Comparison of ENCODE assay signal across 17 cellular contexts in genomic region chr1:9871707-9872425, GRCh38. TPM values are rescaled to one million over a fixed set of nuclear protein-coding genes. Genes with fewer than 3 reads are reported as not detected.
A peak's percentile ranks its signal among the peaks of the same experiment; 100 is the strongest.
DNase-seq lines count a peak whose midpoint lies in the region; ATAC-seq, FAIRE-seq and TF ChIP-seq lines count a peak whose summit lies in the region.
"Had no signal": no experiment of that assay in that cellular context is flagged by ENCODE, and none has a peak within 500 bp of the region (broad histone marks: within the 10 kb centered on the region; RNA-seq: fewer than 3 reads in every experiment).

No MANE protein-coding gene starts in this region.

- no peaks in the 10 kb centered on the region for H3K9me2 ChIP-seq in hepatocyte (replicated peaks; ENCODE audit: insufficient read depth)

- no peak overlapping the region; a peak in 1 of 4 replicates for H3K9ac ChIP-seq in K562 (ENCODE audit: insufficient read depth in 1 of 2, low read depth in 2 of 2, low read length in 2 of 2)

- no peak for ATAC-seq in K562
- ATAC-seq: HepG2 had no signal

- DNase-seq in NCI-H2171 treated with DMSO at 0.1 percent for 48 hours (lab: John Stamatoyannopoulos, UW): peak; percentile 37
- DNase-seq in NCI-H2171 (lab: John Stamatoyannopoulos, UW): no peak
- no peak for DNase-seq in K562 (ENCODE audit: extremely low read depth in 1 of 4, low spot score in 3 of 4)
- peak; percentile 16 for DNase-seq in kidney tubule cell (ENCODE audit: low spot score)
- no peak for DNase-seq in vagina (ENCODE audit: extremely low spot score in 2 of 2)
- no peak for DNase-seq in DMS79 treated with DMSO at 0.1 percent for 48 hours (lab: John Stamatoyannopoulos, UW)
- no peak for DNase-seq in hepatocyte (ENCODE audit: low spot score)
- DNase-seq in NCI-H526 (lab: John Stamatoyannopoulos, UW): no peak
- DNase-seq: 8988T; CD4-positive, alpha-beta T cell; HFFc6; KG1; MV-4-11; NCI-H2227 treated with DMSO at 0.1 percent for 48 hours; NCI-H510A treated with DMSO at 0.1 percent for 48 hours; RPMI8226 had no signal

- FAIRE-seq in K562 (lab: Jason Lieb, UNC): no peak
- FAIRE-seq: HepG2 had no signal

- H3K9me3 ChIP-seq in K562 (replicated peaks; ENCODE audit: control insufficient read depth, insufficient read depth, low read depth, low read length): no peaks in the 10 kb centered on the region
- H3K9me3 ChIP-seq in vagina: no peaks in the 10 kb centered on the region
- H3K9me3 ChIP-seq in hepatocyte (ENCODE audit: low read depth): no peaks in the 10 kb centered on the region

- in situ Hi-C loops in K562 (cut with MboI): loop anchor here (5.0 to 10.0 kb wide), 2 partner anchors 73 to 555 kb away; partner anchors contain the start of genes LZIC and NMNAT1

- no peak overlapping the region for H3K4me3 ChIP-seq in K562
- H3K4me3 ChIP-seq in vagina: no peak overlapping the region
- no peak overlapping the region for H3K4me3 ChIP-seq in hepatocyte

- H3K79me2 ChIP-seq in K562 (ENCODE audit: control insufficient read depth, insufficient read depth, low read length): no peaks in the 10 kb centered on the region
- no peaks in the 10 kb centered on the region for H3K79me2 ChIP-seq in hepatocyte

- no peak overlapping the region for H3K4me2 ChIP-seq in K562 (ENCODE audit: insufficient read depth, low read length)
- H3K4me2 ChIP-seq in hepatocyte: no peak overlapping the region

- H4K20me1 ChIP-seq in K562 (replicated peaks; ENCODE audit: control insufficient read depth, insufficient read depth, low read length) (peaks cover 8% of the 10 kb centered on the region), hepatocyte (ENCODE audit: insufficient read depth, poor library complexity, severe bottlenecking) (no peaks in the 10 kb centered on the region)

- no peak overlapping the region for H3K27ac ChIP-seq in K562 (ENCODE audit: extremely low read depth, low read depth, low read length)
- peak overlapping the region; percentile 41 for H3K27ac ChIP-seq in vagina
- H3K27ac ChIP-seq in hepatocyte: no peak overlapping the region

- H2AFZ ChIP-seq in K562 (ENCODE audit: low read depth, low read length) (no peak overlapping the region), hepatocyte (no peak overlapping the region)

- H3K27me3 ChIP-seq in K562 (ENCODE audit: control insufficient read depth in 2 of 2, insufficient read depth in 2 of 2, low read length in 2 of 2): no peaks in the 10 kb centered on the region
- H3K27me3 ChIP-seq in vagina: no peaks in the 10 kb centered on the region
- no peaks in the 10 kb centered on the region for H3K27me3 ChIP-seq in hepatocyte

- TF ChIP-seq EP300 in K562 (IDR thresholded peaks at IDR 0.05; ENCODE audit: low read length): no peak

- intact Hi-C loops in K562 (cut with micrococcal nuclease): no loop called here
- intact Hi-C loops in vagina (cut with DNase I): loop anchor here (10.0 kb wide), 1 partner anchor 63 kb away; no protein-coding TSS in a partner anchor

- H3K4me1 ChIP-seq in K562 (replicated peaks in 1 of 2; ENCODE audit: control insufficient read depth in 2 of 2, insufficient read depth in 2 of 2, low read length in 2 of 2) (peaks cover 5 to 30% of the 10 kb centered on the region in 2 experiments; a peak in 4 of 5 replicates), vagina (peaks cover 42% of the 10 kb centered on the region), hepatocyte (ENCODE audit: insufficient read depth) (peaks cover 3% of the 10 kb centered on the region)

- TF ChIP-seq POLR2A in K562 (conservative IDR thresholded peaks at IDR 0.05) (no peak), vagina (IDR thresholded peaks at IDR 0.05) (no peak)

- POLR2A ChIA-PET in K562 (lab: Yijun Ruan, JAX): interaction anchor here (0.6 to 2.3 kb wide), 4 partner anchors 10 to 243 kb away, joined by 3 to 17 read pairs (median 3); no protein-coding TSS in a partner anchor

- TF ChIP-seq CTCF in K562 (IDR thresholded peaks at IDR 0.05 in 2 of 3, conservative IDR thresholded peaks at IDR 0.05 in 1 of 3; ENCODE audit: insufficient read depth in 2 of 3, low read depth in 1 of 3, low read length in 3 of 3) (no peak), vagina (IDR thresholded peaks at IDR 0.05) (no peak), hepatocyte (IDR thresholded peaks at IDR 0.05; ENCODE audit: poor library complexity) (no peak)

- 44% methylated on average over 20 of the region's 20 CpGs for WGBS in K562 (ENCODE audit: insufficient coverage, low coverage, missing lambda C conversion rate)
- WGBS in hepatocyte (ENCODE audit: low lambda C conversion rate, missing lambda C conversion rate): 87% methylated on average over 20 of the region's 20 CpGs

- H3K36me3 ChIP-seq in K562 (ENCODE audit: control insufficient read depth, insufficient read depth, low read length): peaks cover 4% of the 10 kb centered on the region; the same call in 1 of the 3 replicates
- H3K36me3 ChIP-seq in vagina: peaks cover 0 to 15% of the 10 kb centered on the region in 2 donors
- no peaks in the 10 kb centered on the region for H3K36me3 ChIP-seq in hepatocyte (replicated peaks; ENCODE audit: insufficient read depth, low read depth)

- H3K9me1 ChIP-seq in K562 (ENCODE audit: control insufficient read depth, insufficient read depth, low read length): no peaks in the 10 kb centered on the region

- BruUV-seq in K562 (replicated peaks; lab: Mats Ljungman, UMichigan): no TSS peak

- no peak for TF ChIP-seq RAD21 in K562 (CRISPR knock-in tag; conservative IDR thresholded peaks at IDR 0.05 in 1 of 2, IDR thresholded peaks at IDR 0.05 in 1 of 2)

- CTCF ChIA-PET in K562 (lab: Yijun Ruan, JAX; ENCODE audit: low intra/inter-chr PET ratio): interaction anchor here (1.0 kb wide), 1 partner anchor 556 kb away, joined by 3 read pairs; no protein-coding TSS in a partner anchor

TF ChIP-seq in K562, 482 proteins besides CTCF, POLR2A, EP300 and RAD21 (continues in another document):
- TF ChIP-seq CBX3 (IDR thresholded peaks at IDR 0.05; ENCODE audit: borderline replicate concordance in 1 of 2, low read length in 2 of 2): no peak
- TF ChIP-seq DPF2 (IDR thresholded peaks at IDR 0.05): no peak
- no peak for TF ChIP-seq ZNF347 (CRISPR knock-in tag; IDR thresholded peaks at IDR 0.05; ENCODE audit: low read depth)
- TF ChIP-seq, protein P1, sequence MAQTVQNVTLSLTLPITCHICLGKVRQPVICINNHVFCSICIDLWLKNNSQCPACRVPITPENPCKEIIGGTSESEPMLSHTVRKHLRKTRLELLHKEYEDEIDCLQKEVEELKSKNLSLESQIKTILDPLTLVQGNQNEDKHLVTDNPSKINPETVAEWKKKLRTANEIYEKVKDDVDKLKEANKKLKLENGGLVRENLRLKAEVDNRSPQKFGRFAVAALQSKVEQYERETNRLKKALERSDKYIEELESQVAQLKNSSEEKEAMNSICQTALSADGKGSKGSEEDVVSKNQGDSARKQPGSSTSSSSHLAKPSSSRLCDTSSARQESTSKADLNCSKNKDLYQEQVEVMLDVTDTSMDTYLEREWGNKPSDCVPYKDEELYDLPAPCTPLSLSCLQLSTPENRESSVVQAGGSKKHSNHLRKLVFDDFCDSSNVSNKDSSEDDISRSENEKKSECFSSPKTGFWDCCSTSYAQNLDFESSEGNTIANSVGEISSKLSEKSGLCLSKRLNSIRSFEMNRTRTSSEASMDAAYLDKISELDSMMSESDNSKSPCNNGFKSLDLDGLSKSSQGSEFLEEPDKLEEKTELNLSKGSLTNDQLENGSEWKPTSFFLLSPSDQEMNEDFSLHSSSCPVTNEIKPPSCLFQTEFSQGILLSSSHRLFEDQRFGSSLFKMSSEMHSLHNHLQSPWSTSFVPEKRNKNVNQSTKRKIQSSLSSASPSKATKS (CRISPR knock-in tag; IDR thresholded peaks at IDR 0.05): no peak

RNA-seq across cellular contexts. Expression of gene CTNNBIP1, which starts 38.2 kb away (rescaled TPM):
- 6.8 and 10.7 TPM in 2 replicates for total RNA-seq in K562 (2011; cell fraction: chromatin; rRNA removed; ENCODE audit: low replicate concordance)
- total RNA-seq in K562 (2011; cell fraction: nucleolus; rRNA removed): 8.0 and 8.3 TPM in 2 replicates
- 7.6 and 7.8 TPM in 2 replicates for total RNA-seq in K562 (2011; cell fraction: nucleoplasm; rRNA removed)
- total RNA-seq in K562 (2014; rRNA removed) (27.6 and 30.0 TPM in 2 replicates), K562 (2014; rRNA removed; fragmentation: Illumina TruSeq; extraction: Trizol) (6.9 and 11.5 TPM in 2 replicates), K562 (2015; rRNA removed; fragmentation: Illumina TruSeq; extraction: Trizol) (12.3 and 14.7 TPM in 2 replicates), K562 (2021) (26.3 and 27.1 TPM in 2 replicates), vagina (44.7 TPM), hepatocyte (22.8 and 25.2 TPM in 2 replicates)
- polyA plus RNA-seq in K562 (2011; rRNA removed) (29.2 and 37.0 TPM in 2 replicates), K562 (2014; fragmentation: Illumina TruSeq; extraction: Trizol) (10.1 and 10.2 TPM in 2 replicates), K562 (2014; fragmentation: Nextera tagmentation; extraction: Ambion mirVana) (under 1 TPM; 0.65 to 0.78 TPM), K562 (2014; rRNA removed) (17.5 and 28.5 TPM in 2 replicates), hepatocyte (47.2 and 49.8 TPM in 2 replicates)
- polyA plus RNA-seq in K562 (2011; cell fraction: cytosol; rRNA removed): 30.0 and 36.2 TPM in 2 replicates
- polyA plus RNA-seq in K562 (2011; cell fraction: nucleus; rRNA removed): 12.6 and 16.6 TPM in 2 replicates
- polyA plus RNA-seq in K562 (2012): 24.1 and 49.0 TPM in 2 replicates
- polyA minus RNA-seq in K562 (2011; rRNA and poly(A)+ RNA removed): 13.0 and 17.0 TPM in 2 replicates
- polyA minus RNA-seq in K562 (2011; cell fraction: cytosol; rRNA and poly(A)+ RNA removed): 20.5 and 28.2 TPM in 2 replicates
- polyA minus RNA-seq in K562 (2011; cell fraction: nucleus; rRNA and poly(A)+ RNA removed): 2.0 and 3.0 TPM in 2 replicates

RNA-seq across cellular contexts. Expression of gene CLSTN1, which starts 48.1 kb away (rescaled TPM):
- total RNA-seq in K562 (2011; cell fraction: chromatin; rRNA removed; ENCODE audit: low replicate concordance): 28.6 and 38.8 TPM in 2 replicates
- total RNA-seq in K562 (2011; cell fraction: nucleolus; rRNA removed): 33.0 and 36.4 TPM in 2 replicates
- total RNA-seq in K562 (2011; cell fraction: nucleoplasm; rRNA removed): 31.8 and 34.3 TPM in 2 replicates
- 13.9 and 19.7 TPM in 2 replicates for total RNA-seq in K562 (2014; rRNA removed)
- 8.6 and 10.0 TPM in 2 replicates for total RNA-seq in K562 (2014; rRNA removed; fragmentation: Illumina TruSeq; extraction: Trizol)
- 13.3 and 13.5 TPM in 2 replicates for total RNA-seq in K562 (2015; rRNA removed; fragmentation: Illumina TruSeq; extraction: Trizol)
- total RNA-seq in K562 (2021): 32.5 TPM in 2 replicates
- polyA plus RNA-seq in K562 (2011; rRNA removed): 3.7 and 6.1 TPM in 2 replicates
- polyA plus RNA-seq in K562 (2011; cell fraction: cytosol; rRNA removed): 4.9 and 6.7 TPM in 2 replicates
- polyA plus RNA-seq in K562 (2011; cell fraction: nucleus; rRNA removed): 8.9 and 10.5 TPM in 2 replicates
- polyA plus RNA-seq in K562 (2012): 28.2 and 42.9 TPM in 2 replicates
- 23.9 and 26.8 TPM in 2 replicates for polyA plus RNA-seq in K562 (2014; fragmentation: Illumina TruSeq; extraction: Trizol)
- 1 to 10 TPM; 1.1 to 1.6 TPM for polyA plus RNA-seq in K562 (2014; fragmentation: Nextera tagmentation; extraction: Ambion mirVana)
- 12.5 and 13.8 TPM in 2 replicates for polyA plus RNA-seq in K562 (2014; rRNA removed)
- 5.4 and 5.5 TPM in 2 replicates for polyA minus RNA-seq in K562 (2011; rRNA and poly(A)+ RNA removed)
- polyA minus RNA-seq in K562 (2011; cell fraction: cytosol; rRNA and poly(A)+ RNA removed): 11.1 and 17.9 TPM in 2 replicates
- 2.8 and 4.9 TPM in 2 replicates for polyA minus RNA-seq in K562 (2011; cell fraction: nucleus; rRNA and poly(A)+ RNA removed)
- total RNA-seq in vagina: 96.5 TPM
- 40.5 and 47.7 TPM in 2 replicates for total RNA-seq in hepatocyte
- polyA plus RNA-seq in hepatocyte: 64.9 and 74.2 TPM in 2 replicates

Comparison
In these comparisons a context has a peak if more than half of its experiments do, and no peak if none do; other contexts are left out.
1. DNase-seq: peak in NCI-H2171 treated with DMSO at 0.1 percent for 48 hours (single experiment) and kidney tubule cell (single experiment); none in NCI-H2171 (single experiment), K562 (0 of 4), vagina (0 of 2), DMS79 treated with DMSO at 0.1 percent for 48 hours (single experiment), hepatocyte (single experiment) and NCI-H526 (0 of 2).